ENCODE assay signal across 9 cellular contexts in the genomic region with DNA sequence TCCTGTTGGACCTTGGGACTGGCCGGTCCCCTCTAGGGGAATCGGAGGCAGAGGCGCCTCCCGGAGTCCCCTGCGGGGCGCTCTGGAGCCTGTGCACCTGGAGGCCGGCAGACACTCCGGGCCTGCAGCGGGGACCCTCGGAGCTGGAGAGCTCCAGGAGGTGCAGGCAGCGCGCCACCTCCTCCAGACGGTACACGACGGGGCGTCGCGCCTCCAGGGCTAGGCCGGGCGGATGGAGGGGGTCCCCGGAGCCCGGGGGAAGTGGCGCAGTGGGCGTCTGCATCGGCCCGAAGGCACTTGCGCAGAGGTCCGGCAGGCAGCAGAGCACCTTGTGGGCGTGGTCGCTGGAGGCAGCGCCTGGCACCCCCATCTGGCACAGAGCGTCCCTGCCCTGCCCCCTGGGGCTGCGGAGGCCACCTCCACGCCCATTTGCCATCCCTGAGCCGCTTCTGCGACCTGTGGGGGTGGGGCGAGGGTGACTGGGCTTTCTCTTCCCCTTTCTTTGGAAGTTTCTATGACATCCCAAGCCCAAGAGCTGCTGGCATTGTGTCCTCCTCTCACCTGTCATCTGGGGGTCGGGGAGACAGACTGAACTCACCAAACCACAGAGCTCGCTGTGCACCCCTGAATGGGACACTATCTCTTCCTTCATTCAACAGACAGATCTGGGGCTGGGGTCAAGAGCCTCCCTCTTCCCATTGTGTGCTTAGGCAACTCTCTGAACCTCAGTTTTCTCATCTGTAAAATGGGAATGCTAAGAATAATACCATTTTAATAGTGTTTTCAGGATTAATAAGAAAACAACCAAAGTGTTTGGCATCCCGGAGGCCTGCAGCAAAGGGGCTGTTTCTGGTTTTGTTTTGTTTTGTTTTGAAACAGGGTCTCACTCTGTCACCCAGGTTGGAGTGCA. TPM values are rescaled to one million over a fixed set of nuclear protein-coding genes. Genes with fewer than 3 reads are reported as not detected.
A peak's percentile ranks its signal among the peaks of the same experiment; 100 is the strongest.
DNase-seq lines count a peak whose midpoint lies in the region; ATAC-seq and TF ChIP-seq lines count a peak whose summit lies in the region.
"Had no signal": no experiment of that assay in that cellular context is flagged by ENCODE, and none has a peak within 500 bp of the region (broad histone marks: within the 10 kb centered on the region; RNA-seq: fewer than 3 reads in every experiment).

No MANE protein-coding gene starts in this region.

- H3K4me3 ChIP-seq in body of pancreas (peak overlapping the region in 1 of 2 donors; percentile 16), right lobe of liver (peak overlapping the region; percentile 24 to 45 (median 29)), aorta (ENCODE audit: low read length in 2 of 2) (no peak overlapping the region)
- H3K4me3 ChIP-seq: SJSA1 had no signal

- ATAC-seq in body of pancreas (peak; percentile 66), right lobe of liver (peak; percentile 72 to 86 (median 77)), aorta (ENCODE audit: low FRiP score) (peak; percentile 47), GM19035 (IDR thresholded peaks at IDR 0.05; ENCODE audit: unreplicated experiment) (no peak)

- H3K27ac ChIP-seq in body of pancreas (no peak overlapping the region), right lobe of liver (no peak overlapping the region), aorta (ENCODE audit: low read depth in 1 of 2, low read length in 2 of 2) (no peak overlapping the region)
- H3K27ac ChIP-seq: SJSA1 had no signal

- intact Hi-C loops in body of pancreas (cut with DNase I) = no loop called here
- intact Hi-C loops in right lobe of liver (cut with DNase I) = no loop called here
- intact Hi-C loops in aorta (cut with DNase I) = no loop called here

- peaks cover 11% of the 10 kb centered on the region for H3K4me1 ChIP-seq in body of pancreas
- peaks cover 0 to 10% (median 2%) of the 10 kb centered on the region in 4 donors for H3K4me1 ChIP-seq in right lobe of liver
- no peaks in the 10 kb centered on the region for H3K4me1 ChIP-seq in aorta (ENCODE audit: control insufficient read depth in 1 of 2, insufficient read depth in 2 of 2, low read length in 2 of 2)
- H3K4me1 ChIP-seq: SJSA1 had no signal

- TF ChIP-seq POLR2A in body of pancreas (IDR thresholded peaks at IDR 0.05) (no peak), right lobe of liver (IDR thresholded peaks at IDR 0.05) (no peak)

- WGBS in body of pancreas, 2 donors = 9 to 21% methylated on average over 4 to 39 of the region's 40 CpGs
- WGBS in right lobe of liver (ENCODE audit: insufficient coverage, low coverage, low lambda C conversion rate, missing lambda C conversion rate) = 71% methylated on average over 2 of the region's 40 CpGs
- 15 to 16% methylated on average over 38 to 40 of the region's 40 CpGs for WGBS in aorta, 2 donors

- peak; percentile 26 for DNase-seq in NCI-H510A treated with DMSO at 0.1 percent for 48 hours (lab: John Stamatoyannopoulos, UW)
- no peak for DNase-seq in NCI-H510A (lab: John Stamatoyannopoulos, UW)
- peak; percentile 39 for DNase-seq in NCI-H2107 (lab: John Stamatoyannopoulos, UW)
- peak; percentile 45 to 71 (median 68) for DNase-seq in body of pancreas
- DNase-seq in right lobe of liver = peak; percentile 66 to 73 (median 68)
- DNase-seq in aorta = peak; percentile 68 to 80
- DNase-seq in effector CD4-positive, alpha-beta T cell = no peak

- H3K27me3 ChIP-seq in body of pancreas (no peaks in the 10 kb centered on the region), right lobe of liver (no peaks in the 10 kb centered on the region), aorta (ENCODE audit: control insufficient read depth in 1 of 2, insufficient read depth in 2 of 2, low read length in 1 of 2) (no peaks in the 10 kb centered on the region)
- H3K27me3 ChIP-seq: SJSA1 had no signal

- H3K9me3 ChIP-seq in body of pancreas (no peaks in the 10 kb centered on the region), right lobe of liver (no peaks in the 10 kb centered on the region), aorta (ENCODE audit: control insufficient read depth, low read length) (no peaks in the 10 kb centered on the region)
- H3K9me3 ChIP-seq: SJSA1 had no signal

- TF ChIP-seq CTCF in body of pancreas (IDR thresholded peaks at IDR 0.05) (peak in 3 of 7 experiments; percentile 6 to 32 (median 21)), right lobe of liver (IDR thresholded peaks at IDR 0.05) (peak in 1 of 4 donors; percentile 13)

- H3K36me3 ChIP-seq in body of pancreas (replicated peaks in 1 of 2; ENCODE audit: insufficient read depth in 1 of 2, low read depth in 2 of 2) (no peaks in the 10 kb centered on the region), right lobe of liver (no peaks in the 10 kb centered on the region), aorta (ENCODE audit: control insufficient read depth in 1 of 2, insufficient read depth in 2 of 2, low read length in 1 of 2) (no peaks in the 10 kb centered on the region)
- H3K36me3 ChIP-seq: SJSA1 had no signal

RNA-seq across cellular contexts. Expression of a gene that starts 37.5 kb away (rescaled TPM):
- total RNA-seq in body of pancreas = 10 to 100 TPM; 26.7 to 27.4 TPM
- total RNA-seq in right lobe of liver = 100 to 1,000 TPM in 1 of 6 experiments, 10 to 100 TPM in 5; 36.6 to 100 (median 57.5) TPM
- total RNA-seq in aorta = 100 to 1,000 TPM; 207 to 387 TPM
- 100 to 1,000 TPM in 1 of 2 donors, 10 to 100 TPM in 1; 68.0 to 145 TPM for polyA plus RNA-seq in aorta

Comparison
In these comparisons a context has a peak if more than half of its experiments do, and no peak if none do; other contexts are left out.
1. DNase-seq: peak in NCI-H510A treated with DMSO at 0.1 percent for 48 hours (single experiment), NCI-H2107 (single experiment), body of pancreas (4 of 4), right lobe of liver (3 of 3) and aorta (2 of 2); none in NCI-H510A (single experiment) and effector CD4-positive, alpha-beta T cell (single experiment).
2. H3K4me3 ChIP-seq: peak in right lobe of liver (3 of 3); none in aorta (0 of 2).